Comparison of ENCODE assay signal across 13 cellular contexts in genomic region chr13:29918845-29919244, GRCh38.
DNase-seq lines count a peak whose midpoint lies in the region; ATAC-seq and TF ChIP-seq lines count a peak whose summit lies in the region.
"Had no signal": no experiment of that assay in that cellular context is flagged by ENCODE, and none has a peak within 500 bp of the region (broad histone marks: within the 10 kb centered on the region; RNA-seq: fewer than 3 reads in every experiment).

No MANE protein-coding gene starts in this region.

- H3K9me3 ChIP-seq in PC-3 (ENCODE audit: low read length): no peaks in the 10 kb centered on the region

- peak overlapping the region; percentile 26; the same call in 1 of the 2 replicates for H3K9ac ChIP-seq in PC-3 (ENCODE audit: low read length)

- no peak overlapping the region for H3K4me3 ChIP-seq in BJ (ENCODE audit: low read depth, low read length)
- H3K4me3 ChIP-seq in PC-3 (ENCODE audit: low read length): peak overlapping the region; percentile 26; the same call in 1 of the 2 replicates
- no peak overlapping the region for H3K4me3 ChIP-seq in epithelial cell of esophagus (ENCODE audit: low read length)
- H3K4me3 ChIP-seq: skin epidermis had no signal

- no peaks in the 10 kb centered on the region for H4K20me1 ChIP-seq in PC-3 (ENCODE audit: low read length)

- peak overlapping the region; percentile 87 for H3K27ac ChIP-seq in PC-3 (ENCODE audit: low read length)

- peaks cover 61% of the 10 kb centered on the region for H3K4me1 ChIP-seq in PC-3 (ENCODE audit: insufficient read depth, low read length)

- peak; percentile 60 for ATAC-seq in PC-3
- ATAC-seq: activated naive CD8-positive, alpha-beta T cell treated with anti-CD3 and anti-CD28 coated beads, Interleukin-2, amount 50 U/mL, for 24 hours had no signal

- BruUV-seq in PC-3 (replicated peaks; lab: Mats Ljungman, UMichigan): no TSS peak

- DNase-seq in BJ (ENCODE audit: low read depth) (peak; percentile 80), PC-3 (peak; percentile 95), epithelial cell of esophagus (ENCODE audit: low read depth) (peak; percentile 97), non-pigmented ciliary epithelial cell (ENCODE audit: low read depth) (peak; percentile 60), GM10266 (ENCODE audit: extremely low spot score) (no peak), NCI-H2227 (lab: John Stamatoyannopoulos, UW; ENCODE audit: unreplicated experiment) (no peak), DMS153 (lab: John Stamatoyannopoulos, UW) (no peak)
- DNase-seq in stimulated activated naive CD4-positive, alpha-beta T cell (lab: John Stamatoyannopoulos, UW): no peak
- DNase-seq: activated naive CD8-positive, alpha-beta T cell treated with anti-CD3 and anti-CD28 coated beads, Interleukin-2, amount 50 U/mL, for 24 hours; CD4-positive, alpha-beta T cell; effector memory CD4-positive, alpha-beta T cell; NCI-H146 had no signal

- H3K4me2 ChIP-seq in PC-3 (ENCODE audit: low read length): peak overlapping the region; percentile 62

- no peak for TF ChIP-seq CTCF in BJ (IDR thresholded peaks at IDR 0.05; ENCODE audit: insufficient read depth, low read depth, low read length)
- TF ChIP-seq CTCF in PC-3 (conservative IDR thresholded peaks at IDR 0.05; ENCODE audit: low read depth, low read length): no peak
- TF ChIP-seq CTCF in epithelial cell of esophagus (IDR thresholded peaks at IDR 0.05; ENCODE audit: insufficient read depth, low read depth, low read length, missing control alignments): no peak
- no peak for TF ChIP-seq CTCF in GM10266 (IDR thresholded peaks at IDR 0.05; ENCODE audit: control insufficient read depth, insufficient read depth, low read depth, missing control alignments)

- H3K9me2 ChIP-seq in PC-3 (replicated peaks; ENCODE audit: low read length): no peaks in the 10 kb centered on the region

- no peaks in the 10 kb centered on the region for H3K79me2 ChIP-seq in PC-3 (ENCODE audit: low read length)

- POLR2A ChIA-PET in BJ (lab: Charles Lee) (interaction anchor here (1.1 kb wide), 1 partner anchor 11 kb away, joined by 3 read pairs; no protein-coding TSS in a partner anchor), PC-3 (lab: Charles Lee; ENCODE audit: unreplicated experiment) (interaction anchor here (0.9 kb wide), 1 partner anchor 68 kb away, joined by 4 read pairs; the partner anchor contains the start of gene UBL3)

- intact Hi-C loops in PC-3 (cut with micrococcal nuclease): no loop called here

- H3K27me3 ChIP-seq in BJ (ENCODE audit: control insufficient read depth, insufficient read depth, low read length) (no peaks in the 10 kb centered on the region), PC-3 (ENCODE audit: low read length) (no peaks in the 10 kb centered on the region)

- H3K36me3 ChIP-seq in BJ (ENCODE audit: control insufficient read depth, insufficient read depth, low read length): no peaks in the 10 kb centered on the region
- H3K36me3 ChIP-seq in PC-3 (ENCODE audit: low read depth, low read length): no peaks in the 10 kb centered on the region

- peaks cover 6% of the 10 kb centered on the region for H3F3A ChIP-seq in PC-3 (ENCODE audit: low read length, unreplicated experiment)

- H2AFZ ChIP-seq in PC-3 (ENCODE audit: low read length): no peak overlapping the region

- CTCF ChIA-PET in BJ (lab: Yijun Ruan, JAX) (interaction anchor here (0.9 to 2.7 kb wide), 2 partner anchors 11 to 98 kb away, joined by 3 to 7 read pairs; no protein-coding TSS in a partner anchor), PC-3 (lab: Charles Lee) (no interaction called here)

Comparison
In these comparisons a context has a peak if more than half of its experiments do, and no peak if none do; other contexts are left out.
1. DNase-seq: peak in BJ (single experiment), PC-3 (single experiment), epithelial cell of esophagus (single experiment) and non-pigmented ciliary epithelial cell (single experiment); none in GM10266 (single experiment), NCI-H2227 (single experiment), stimulated activated naive CD4-positive, alpha-beta T cell (0 of 6) and DMS153 (single experiment).